ENCODE assay signal across 33 cellular contexts in genomic region chr4:183588691-183589090, GRCh38.
DNase-seq lines count a peak whose midpoint lies in the region; ATAC-seq and TF ChIP-seq lines count a peak whose summit lies in the region.
"Had no signal": no experiment of that assay in that cellular context is flagged by ENCODE, and none has a peak within 500 bp of the region (broad histone marks: within the 10 kb centered on the region; RNA-seq: fewer than 3 reads in every experiment).

No MANE protein-coding gene starts in this region.

- H3K4me1 ChIP-seq in right cardiac atrium (ENCODE audit: control insufficient read depth, insufficient read depth, low read length): peaks cover 1% of the 10 kb centered on the region
- H3K4me1 ChIP-seq in hepatocyte (ENCODE audit: insufficient read depth): no peaks in the 10 kb centered on the region
- peaks cover 0 to 14% (median 6%) of the 10 kb centered on the region in 4 donors for H3K4me1 ChIP-seq in sigmoid colon
- H3K4me1 ChIP-seq: A549, Peyer's patch, uterus had no signal

- peaks cover 24% of the 10 kb centered on the region for H3K27me3 Mint-ChIP-seq in mesothelial cell of epicardium (ENCODE audit: low read depth)
- H3K27me3 Mint-ChIP-seq: IgD-negative memory B cell had no signal

- no peak for TF ChIP-seq CTCF in hepatocyte (IDR thresholded peaks at IDR 0.05; ENCODE audit: poor library complexity)
- no peak for TF ChIP-seq CTCF in sigmoid colon (IDR thresholded peaks at IDR 0.05)
- TF ChIP-seq CTCF in mesothelial cell of epicardium (IDR thresholded peaks at IDR 0.05; ENCODE audit: unreplicated experiment): no peak

- no peak overlapping the region for H3K4me3 Mint-ChIP-seq in mesothelial cell of epicardium
- H3K4me3 Mint-ChIP-seq: CD4-positive, alpha-beta T cell; IgD-negative memory B cell; nephron progenitor cell had no signal

- no peak for ATAC-seq in right cardiac atrium
- no peak for ATAC-seq in HG03378 (IDR thresholded peaks at IDR 0.05; ENCODE audit: unreplicated experiment)
- no peak for ATAC-seq in GM21528 (IDR thresholded peaks at IDR 0.05; ENCODE audit: low FRiP score, unreplicated experiment)
- ATAC-seq: A549 had no signal

- peak overlapping the region; percentile 47 for H3K4me2 ChIP-seq in hepatocyte
- H3K4me2 ChIP-seq: A549 had no signal

- H3K9me3 ChIP-seq in right cardiac atrium (ENCODE audit: control insufficient read depth, low read length) (no peaks in the 10 kb centered on the region), hepatocyte (ENCODE audit: low read depth) (no peaks in the 10 kb centered on the region), sigmoid colon (no peaks in the 10 kb centered on the region)
- H3K9me3 ChIP-seq: A549, ovary, Peyer's patch, uterus had no signal

- intact Hi-C loops in right cardiac atrium (cut with DNase I) (no loop called here), cardiac septum (cut with DNase I) (no loop called here), sigmoid colon (cut with DNase I) (no loop called here)

- no peaks in the 10 kb centered on the region for H3K9me2 ChIP-seq in hepatocyte (replicated peaks; ENCODE audit: insufficient read depth)

- no peak overlapping the region for H3K27ac Mint-ChIP-seq in mesothelial cell of epicardium
- H3K27ac Mint-ChIP-seq: activated T-helper 2 cell treated with anti-CD3 and anti-CD28 coated beads, Interferon-gamma antibody, Interleukin-2, Interleukin-4, amounts not matched to agents 10 μg/mL and 5 μg/mL and 100 μg/mL, durations not matched to agents 14 hours and 24 hours and 36 hours; CD4-positive, alpha-beta T cell; IgD-negative memory B cell; nephron progenitor cell had no signal

- WGBS in right cardiac atrium: 94% methylated on average over 3 of the region's 3 CpGs
- WGBS in hepatocyte (ENCODE audit: low lambda C conversion rate, missing lambda C conversion rate): 90% methylated on average over 3 of the region's 3 CpGs
- WGBS in sigmoid colon, 2 donors: 91 to 92% methylated on average over 3 of the region's 3 CpGs

- H3K27me3 ChIP-seq in right cardiac atrium (ENCODE audit: control insufficient read depth, insufficient read depth) (no peaks in the 10 kb centered on the region), hepatocyte (no peaks in the 10 kb centered on the region), sigmoid colon (no peaks in the 10 kb centered on the region)
- H3K27me3 ChIP-seq: ovary, Peyer's patch, uterus had no signal

- H3K4me1 Mint-ChIP-seq in mesothelial cell of epicardium: peaks cover 8% of the 10 kb centered on the region
- H3K4me1 Mint-ChIP-seq: IgD-negative memory B cell had no signal

- H3K27ac ChIP-seq in right cardiac atrium (ENCODE audit: low read length): peak overlapping the region; percentile 78
- peak overlapping the region; percentile 41 for H3K27ac ChIP-seq in hepatocyte
- peak overlapping the region in 3 of 4 donors; percentile 11 to 88 (median 51) for H3K27ac ChIP-seq in sigmoid colon
- H3K27ac ChIP-seq: A549, coronary artery, epithelial cell of prostate, WERI-Rb-1 had no signal

- H3K79me2 ChIP-seq in hepatocyte: no peaks in the 10 kb centered on the region

- H3K36me3 ChIP-seq in hepatocyte (replicated peaks; ENCODE audit: insufficient read depth, low read depth) (no peaks in the 10 kb centered on the region), sigmoid colon (no peaks in the 10 kb centered on the region)
- H3K36me3 ChIP-seq: ovary, Peyer's patch, uterus, WERI-Rb-1 had no signal

- no peaks in the 10 kb centered on the region for H3K9me3 Mint-ChIP-seq in mesothelial cell of epicardium
- H3K9me3 Mint-ChIP-seq: activated T-helper 2 cell treated with anti-CD3 and anti-CD28 coated beads, Interferon-gamma antibody, Interleukin-2, Interleukin-4, amounts not matched to agents 10 μg/mL and 5 μg/mL and 100 μg/mL, durations not matched to agents 14 hours and 24 hours and 36 hours; CD4-positive, alpha-beta T cell; IgD-negative memory B cell had no signal

- TF ChIP-seq POLR2A in sigmoid colon (IDR thresholded peaks at IDR 0.05): no peak

- H3K4me3 ChIP-seq in right cardiac atrium (ENCODE audit: low read length) (no peak overlapping the region), hepatocyte (no peak overlapping the region), sigmoid colon (no peak overlapping the region)
- H3K4me3 ChIP-seq: A549, ovary, Peyer's patch had no signal

- no peak overlapping the region for H2AFZ ChIP-seq in hepatocyte

- H3K36me3 Mint-ChIP-seq in mesothelial cell of epicardium: no peaks in the 10 kb centered on the region
- H3K36me3 Mint-ChIP-seq: IgD-negative memory B cell had no signal

- DNase-seq in right cardiac atrium (no peak), cardiac septum (ENCODE audit: low spot score) (no peak), hepatocyte (ENCODE audit: low spot score) (no peak), sigmoid colon (no peak), mesothelial cell of epicardium (ENCODE audit: low spot score in 2 of 2, unreplicated experiment in 2 of 2) (no peak)
- DNase-seq in stimulated activated naive CD4-positive, alpha-beta T cell treated with Interleukin-2 at 50 U/mL for 16 hours (lab: John Stamatoyannopoulos, UW): no peak
- DNase-seq: activated CD4-positive, alpha-beta T cell treated with anti-CD3 and anti-CD28 coated beads for 48 hours; activated CD8-positive, alpha-beta memory T cell treated with anti-CD3 and anti-CD28 coated beads for 24 hours; activated naive CD4-positive, alpha-beta T cell treated with anti-CD3 and anti-CD28 coated beads, Interleukin-2, amount 50 U/mL, for 16 hours; activated T-cell treated with anti-CD3 and anti-CD28 coated beads for 4 hours; AML-193; CD4-positive, alpha-beta T cell; effector CD8-positive, alpha-beta T cell; GOT3; NCI-H146; NCI-H446; NCI-H774; nephron progenitor cell; Peyer's patch; SIG-M5; stimulated activated CD4-positive, alpha-beta T cell treated with anti-CD3 and anti-CD28 coated beads, Interleukin-4, amount 100 ng/mL, for 24 hours; SW 1271; T-helper 9 cell; WERI-Rb-1 had no signal

- no peak for TF ChIP-seq EP300 in sigmoid colon (IDR thresholded peaks at IDR 0.05)

- no peaks in the 10 kb centered on the region for H4K20me1 ChIP-seq in hepatocyte (ENCODE audit: insufficient read depth, poor library complexity, severe bottlenecking)
